ENCODE assay signal across 27 cellular contexts in genomic region chr13:110929104-110929777, GRCh38. TPM values are rescaled to one million over a fixed set of nuclear protein-coding genes. Genes with fewer than 3 reads are reported as not detected.
A peak's percentile ranks its signal among the peaks of the same experiment; 100 is the strongest.
DNase-seq lines count a peak whose midpoint lies in the region; ATAC-seq, FAIRE-seq and TF ChIP-seq lines count a peak whose summit lies in the region.
"Had no signal": no experiment of that assay in that cellular context is flagged by ENCODE, and none has a peak within 500 bp of the region (broad histone marks: within the 10 kb centered on the region; RNA-seq: fewer than 3 reads in every experiment).

No MANE protein-coding gene starts in this region.

- TF ChIP-seq POLR2A in K562 (conservative IDR thresholded peaks at IDR 0.05) (no peak), sigmoid colon (IDR thresholded peaks at IDR 0.05) (no peak)

- POLR2A ChIA-PET in K562 (lab: Yijun Ruan, JAX) = no interaction called here

- peaks cover 3% of the 10 kb centered on the region in 2 experiments; a peak in 3 of 5 replicates for H3K4me1 ChIP-seq in K562 (replicated peaks in 1 of 2; ENCODE audit: control insufficient read depth in 2 of 2, insufficient read depth in 2 of 2, low read length in 2 of 2)
- peaks cover 0 to 15% (median 13%) of the 10 kb centered on the region in 4 donors for H3K4me1 ChIP-seq in sigmoid colon
- H3K4me1 ChIP-seq: parathyroid adenoma, thyroid gland had no signal

- peak; percentile 62 for ATAC-seq in GM19023 (IDR thresholded peaks at IDR 0.05; ENCODE audit: unreplicated experiment)
- ATAC-seq in HG02870 (IDR thresholded peaks at IDR 0.05; ENCODE audit: unreplicated experiment) = peak; percentile 51
- no peak for ATAC-seq in K562
- ATAC-seq: GM23338, right cardiac atrium, SK-N-SH treated with all-trans-retinoic acid at 6 μM for 48 hours had no signal

- 0% methylated on average over 1 of the region's 3 CpGs for WGBS in K562 (ENCODE audit: insufficient coverage, low coverage, missing lambda C conversion rate)
- 84% methylated on average over 3 of the region's 3 CpGs for WGBS in sigmoid colon, 2 donors

- H3K36me3 ChIP-seq in K562 (ENCODE audit: control insufficient read depth, insufficient read depth, low read length) (no peaks in the 10 kb centered on the region), sigmoid colon (no peaks in the 10 kb centered on the region)
- H3K36me3 ChIP-seq: thyroid gland had no signal

- H3K9me3 ChIP-seq in K562 (replicated peaks; ENCODE audit: control insufficient read depth, insufficient read depth, low read depth, low read length) (no peaks in the 10 kb centered on the region; the same call in 1 of the 2 replicates), sigmoid colon (peaks cover 0 to 15% (median 7%) of the 10 kb centered on the region in 4 donors)
- H3K9me3 ChIP-seq: thyroid gland had no signal

- H3K4me3 ChIP-seq in GM12865 (ENCODE audit: low read depth, low read length) (no peak overlapping the region), K562 (no peak overlapping the region), sigmoid colon (no peak overlapping the region)
- H3K4me3 ChIP-seq: GM23338, lung, thyroid gland had no signal

- CTCF ChIA-PET in K562 (lab: Yijun Ruan, JAX; ENCODE audit: low intra/inter-chr PET ratio) = no interaction called here

- in situ Hi-C loops in K562 (cut with MboI) = loop anchor here (10.0 kb wide), 1 partner anchor 94 kb away; no protein-coding TSS in a partner anchor

- FAIRE-seq in K562 (lab: Jason Lieb, UNC) = no peak

- H3K27me3 ChIP-seq in K562 (ENCODE audit: control insufficient read depth in 2 of 2, insufficient read depth in 2 of 2, low read length in 2 of 2) (no peaks in the 10 kb centered on the region), sigmoid colon (no peaks in the 10 kb centered on the region)
- H3K27me3 ChIP-seq: thyroid gland had no signal

- H2AFZ ChIP-seq in K562 (ENCODE audit: low read depth, low read length) = no peak overlapping the region
- H2AFZ ChIP-seq: GM23338, parathyroid adenoma had no signal

- H3K9me1 ChIP-seq in K562 (ENCODE audit: control insufficient read depth, insufficient read depth, low read length) = no peaks in the 10 kb centered on the region

- no peak for TF ChIP-seq RAD21 in K562 (CRISPR knock-in tag; conservative IDR thresholded peaks at IDR 0.05 in 1 of 2, IDR thresholded peaks at IDR 0.05 in 1 of 2)

- BruUV-seq in K562 (replicated peaks; lab: Mats Ljungman, UMichigan) = no TSS peak

- DNase-seq in GM12865 (ENCODE audit: low read depth) = peak; percentile 51
- DNase-seq in K562 (ENCODE audit: extremely low read depth in 1 of 4, low spot score in 3 of 4) = no peak
- no peak for DNase-seq in SW480 (ENCODE audit: low spot score)
- no peak for DNase-seq in hepatic stellate cell (ENCODE audit: low spot score)
- DNase-seq in sigmoid colon = no peak
- DNase-seq in HCEC 1CT = no peak
- DNase-seq: activated CD4-positive, alpha-beta T cell treated with anti-CD3 and anti-CD28 coated beads, Interleukin-2, amount 10 ng/mL, durations not matched to agents 7 days and 5 days; central memory CD4-positive, alpha-beta T cell; EL; IMR-90; NCI-H1092 treated with DMSO at 0.1 percent for 48 hours; NCI-H1930; NCI-H226; NCI-H82; OCI-M1; right cardiac atrium; stimulated activated CD4-positive, alpha-beta T cell treated with anti-CD3 and anti-CD28 coated beads, Interleukin-12 subunit alpha, Interleukin-12 subunit beta, amount 100 ng/mL, for 4 hours; stimulated activated CD4-positive, alpha-beta T cell treated with anti-CD3 and anti-CD28 coated beads, Interleukin-4, amount 100 ng/mL, for 24 hours; stimulated activated naive CD4-positive, alpha-beta T cell treated with Interleukin-2 at 50 U/mL for 16 hours; thyroid gland had no signal

- TF ChIP-seq CTCF in GM12865 (IDR thresholded peaks at IDR 0.05; ENCODE audit: insufficient read depth, low read depth, low read length, missing control alignments) (no peak), K562 (IDR thresholded peaks at IDR 0.05 in 2 of 3, conservative IDR thresholded peaks at IDR 0.05 in 1 of 3; ENCODE audit: insufficient read depth in 2 of 3, low read depth in 1 of 3, low read length in 3 of 3) (no peak), sigmoid colon (IDR thresholded peaks at IDR 0.05) (no peak)

- no peaks in the 10 kb centered on the region for H3K79me2 ChIP-seq in K562 (ENCODE audit: control insufficient read depth, insufficient read depth, low read length)
- H3K79me2 ChIP-seq: parathyroid adenoma had no signal

- H3K27ac ChIP-seq in K562 (ENCODE audit: extremely low read depth, low read depth, low read length) (no peak overlapping the region), sigmoid colon (no peak overlapping the region)
- H3K27ac ChIP-seq: parathyroid adenoma, thyroid gland, VCaP had no signal

- intact Hi-C loops in K562 (cut with micrococcal nuclease) (no loop called here), sigmoid colon (cut with DNase I) (loop anchor here (5.0 kb wide), 1 partner anchor 108 kb away; no protein-coding TSS in a partner anchor)

- no peak overlapping the region for H3K4me2 ChIP-seq in K562 (ENCODE audit: insufficient read depth, low read length)
- H3K4me2 ChIP-seq: GM23338 had no signal

- TF ChIP-seq EP300 in K562 (IDR thresholded peaks at IDR 0.05; ENCODE audit: low read length) (no peak), sigmoid colon (IDR thresholded peaks at IDR 0.05) (no peak)

- no peaks in the 10 kb centered on the region for H4K20me1 ChIP-seq in K562 (replicated peaks; ENCODE audit: control insufficient read depth, insufficient read depth, low read length)

- no peak overlapping the region for H3K9ac ChIP-seq in K562 (ENCODE audit: insufficient read depth in 1 of 2, low read depth in 2 of 2, low read length in 2 of 2)
- H3K9ac ChIP-seq: parathyroid adenoma had no signal

TF ChIP-seq in K562, 482 proteins besides CTCF, POLR2A, EP300 and RAD21 (continues in another document):
- no peak for TF ChIP-seq BRCA1 (IDR thresholded peaks at IDR 0.05)
- TF ChIP-seq BRCA1 (CRISPR knock-in tag; IDR thresholded peaks at IDR 0.05) = no peak

RNA-seq across cellular contexts. Expression of gene ANKRD10, which starts 14.4 kb away (rescaled TPM):
- 178 and 324 TPM in 2 replicates for total RNA-seq in K562 (2011; cell fraction: chromatin; rRNA removed; ENCODE audit: low replicate concordance)
- 159 and 175 TPM in 2 replicates for total RNA-seq in K562 (2011; cell fraction: nucleolus; rRNA removed)
- 205 and 428 TPM in 2 replicates for total RNA-seq in K562 (2011; cell fraction: nucleoplasm; rRNA removed)
- total RNA-seq in K562 (2014; rRNA removed) = 45.0 and 50.2 TPM in 2 replicates
- 53.0 and 67.7 TPM in 2 replicates for total RNA-seq in K562 (2014; rRNA removed; fragmentation: Illumina TruSeq; extraction: Trizol)
- total RNA-seq in K562 (2015; rRNA removed; fragmentation: Illumina TruSeq; extraction: Trizol) = 45.4 and 61.9 TPM in 2 replicates
- 46.9 and 55.0 TPM in 2 replicates for total RNA-seq in K562 (2021)
- 169 and 183 TPM in 2 replicates for polyA plus RNA-seq in K562 (2011; rRNA removed)
- 54.2 and 61.3 TPM in 2 replicates for polyA plus RNA-seq in K562 (2011; cell fraction: cytosol; rRNA removed)
- 416 and 593 TPM in 2 replicates for polyA plus RNA-seq in K562 (2011; cell fraction: nucleus; rRNA removed)
- 32.3 and 57.8 TPM in 2 replicates for polyA plus RNA-seq in K562 (2012)
- 21.7 and 23.2 TPM in 2 replicates for polyA plus RNA-seq in K562 (2014; fragmentation: Illumina TruSeq; extraction: Trizol)
- 10 to 100 TPM; 22.1 to 31.0 TPM for polyA plus RNA-seq in K562 (2014; fragmentation: Nextera tagmentation; extraction: Ambion mirVana)
- 36.8 and 40.2 TPM in 2 replicates for polyA plus RNA-seq in K562 (2014; rRNA removed)
- polyA minus RNA-seq in K562 (2011; rRNA and poly(A)+ RNA removed) = 108 and 129 TPM in 2 replicates
- 91.0 and 108 TPM in 2 replicates for polyA minus RNA-seq in K562 (2011; cell fraction: cytosol; rRNA and poly(A)+ RNA removed)
- polyA minus RNA-seq in K562 (2011; cell fraction: nucleus; rRNA and poly(A)+ RNA removed) = 588 and 736 TPM in 2 replicates
- total RNA-seq in sigmoid colon = 100 to 1,000 TPM; 141 to 179 (median 150) TPM
- polyA plus RNA-seq in sigmoid colon = 10 to 100 TPM; 41.4 to 73.0 (median 44.9) TPM
